Comparison of ENCODE assay signal across 8 cellular contexts in the genomic region with DNA sequence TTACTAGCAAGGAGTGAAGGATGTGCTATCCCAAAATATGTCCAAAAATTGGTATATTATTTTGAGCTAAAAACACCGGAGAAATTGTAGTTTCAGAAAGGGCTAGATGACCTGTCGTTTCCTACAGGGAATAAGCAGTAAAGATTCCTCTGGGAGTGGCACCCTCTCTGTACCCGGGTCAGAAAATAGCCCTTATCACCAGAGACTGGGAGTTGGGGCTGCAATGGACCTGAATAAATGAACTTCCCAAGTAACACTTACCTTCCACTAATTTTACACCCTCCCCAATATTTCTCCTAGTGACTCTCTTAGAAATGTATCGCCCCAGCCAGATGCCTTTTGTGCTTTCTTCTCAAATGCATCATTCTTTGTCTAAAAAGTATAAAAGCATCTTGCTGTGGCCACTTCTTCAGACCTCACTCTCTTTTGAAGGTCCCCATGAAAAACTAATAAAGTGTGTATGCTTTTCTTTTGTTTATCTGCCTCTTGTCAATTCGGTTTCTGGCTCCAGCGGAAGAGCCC. TPM values are rescaled to one million over a fixed set of nuclear protein-coding genes. Genes with fewer than 3 reads are reported as not detected.
DNase-seq lines count a peak whose midpoint lies in the region; ATAC-seq and TF ChIP-seq lines count a peak whose summit lies in the region.

No MANE protein-coding gene starts in this region.

- POLR2A ChIA-PET in IMR-90 (lab: Charles Lee; ENCODE audit: unreplicated experiment) = no interaction called here

- peak overlapping the region; percentile 62 for H3K4me2 ChIP-seq in IMR-90 (ENCODE audit: low read depth, low read length)

- no peak overlapping the region for H4K91ac ChIP-seq in IMR-90 (ENCODE audit: insufficient read depth, low read depth, low read length)

- H3K4me1 ChIP-seq in IMR-90 (ENCODE audit: control insufficient read depth, insufficient read depth, low read length) = peaks cover 12% of the 10 kb centered on the region
- peaks cover 9 to 17% of the 10 kb centered on the region in 2 donors for H3K4me1 ChIP-seq in muscle layer of duodenum (ENCODE audit: control insufficient read depth in 1 of 2, insufficient read depth in 2 of 2, low read length in 2 of 2)

- H2BK20ac ChIP-seq in IMR-90 (ENCODE audit: low read depth, low read length) = no peak overlapping the region

- TF ChIP-seq POLR2A in IMR-90 (IDR thresholded peaks at IDR 0.05; ENCODE audit: low read depth, low read length) = no peak

- H2BK5ac ChIP-seq in IMR-90 (ENCODE audit: low read depth, low read length, poor library complexity, severe bottlenecking) = no peak overlapping the region

- no peaks in the 10 kb centered on the region for H3K9me3 Mint-ChIP-seq in central memory CD8-positive, alpha-beta T cell

- H3K27me3 ChIP-seq in IMR-90 (ENCODE audit: control insufficient read depth, insufficient read depth, low read length) (no peaks in the 10 kb centered on the region), muscle layer of duodenum (ENCODE audit: low read depth, low read length) (no peaks in the 10 kb centered on the region)

- H2AFZ ChIP-seq in IMR-90 (replicated peaks; ENCODE audit: low read length, poor library complexity) = peak overlapping the region; percentile 95

- in situ Hi-C loops in IMR-90 (cut with MboI; ENCODE audit: low sequenced_read_pairs) = no loop called here

- peak overlapping the region; percentile 76 for H4K5ac ChIP-seq in IMR-90 (ENCODE audit: low read depth, low read length)

- peak overlapping the region; percentile 95 for H3K4me3 Mint-ChIP-seq in central memory CD8-positive, alpha-beta T cell

- 0 out of 3 replicates have a peak overlapping the region, but pooled peaks have one; percentile 12 for H2BK15ac ChIP-seq in IMR-90 (ENCODE audit: low read depth, low read length)

- H3K4ac ChIP-seq in IMR-90 (ENCODE audit: low read depth, low read length) = peak overlapping the region; percentile 90

- H3K4me3 ChIP-seq in AG10803 (ENCODE audit: low read length) = peak overlapping the region; percentile 86
- H3K4me3 ChIP-seq in IMR-90 (ENCODE audit: insufficient read depth, low read depth, low read length) = peak overlapping the region; percentile 73
- H3K4me3 ChIP-seq in muscle layer of duodenum (ENCODE audit: low read depth in 1 of 2, low read length in 2 of 2) = peak overlapping the region; percentile 83 to 98

- no peak for DNase-seq in AG10803 (ENCODE audit: low read depth)
- no peak for DNase-seq in IMR-90
- DNase-seq in central memory CD8-positive, alpha-beta T cell (ENCODE audit: low spot score in 2 of 2) = no peak
- DNase-seq in NCI-H524 treated with DMSO at 0.1 percent for 48 hours (lab: John Stamatoyannopoulos, UW) = no peak
- no peak for DNase-seq in EL
- DNase-seq in NCI-H1436 (lab: John Stamatoyannopoulos, UW) = no peak
- DNase-seq in NCI-H1694 treated with DMSO at 0.1 percent for 48 hours (lab: John Stamatoyannopoulos, UW) = no peak

- H3K27me3 Mint-ChIP-seq in central memory CD8-positive, alpha-beta T cell = no peaks in the 10 kb centered on the region

- H3K36me3 Mint-ChIP-seq in central memory CD8-positive, alpha-beta T cell (ENCODE audit: insufficient read depth) = peaks cover 34% of the 10 kb centered on the region

- H4K8ac ChIP-seq in IMR-90 (ENCODE audit: low read depth in 2 of 2, low read length in 2 of 2) = peak overlapping the region; percentile 77 to 84

- H2AK5ac ChIP-seq in IMR-90 (ENCODE audit: low read depth, low read length) = no peak overlapping the region

- H3K27ac Mint-ChIP-seq in central memory CD8-positive, alpha-beta T cell (ENCODE audit: low read depth) = peak overlapping the region; percentile 95

- WGBS in IMR-90 (ENCODE audit: extremely low coverage in 2 of 2, insufficient read length in 1 of 2), 2 experiments = no CpG with 5 or more reads among the region's 6 CpGs

- H3K23ac ChIP-seq in IMR-90 (ENCODE audit: low read depth, low read length) = no peak overlapping the region

- no peak overlapping the region for H2AK9ac ChIP-seq in IMR-90 (replicated peaks; ENCODE audit: low read depth, low read length, poor library complexity)

- intact Hi-C loops in IMR-90 (cut with micrococcal nuclease) = loop anchor here (5.0 kb wide), 1 partner anchor 85 kb away; a partner anchor contains a TSS

- H3K56ac ChIP-seq in IMR-90 (ENCODE audit: extremely low read depth, insufficient read depth, low read length) = no peak overlapping the region

- dilution Hi-C loops in IMR-90 (cut with HindIII; ENCODE audit: low sequenced_read_pairs, unreplicated experiment) = no loop called here

- CTCF ChIA-PET in IMR-90 (lab: Yijun Ruan, JAX) = no interaction called here

- H3K18ac ChIP-seq in IMR-90 (ENCODE audit: low read depth, low read length) = no peak overlapping the region

- no peak for ATAC-seq in IMR-90 (ENCODE audit: low read depth)
- no peak for ATAC-seq in central memory CD8-positive, alpha-beta T cell (replicated peaks; ENCODE audit: extremely low read depth, poor library complexity, severe bottlenecking)

- peaks cover 21 to 34% of the 10 kb centered on the region in 2 experiments for H3K79me1 ChIP-seq in IMR-90 (ENCODE audit: low read depth in 1 of 2, low read length in 2 of 2)

- no peak for TF ChIP-seq RAD21 in IMR-90 (IDR thresholded peaks at IDR 0.05; ENCODE audit: low read length)

- H3K4me1 Mint-ChIP-seq in central memory CD8-positive, alpha-beta T cell = peaks cover 50% of the 10 kb centered on the region

- H3K9me1 ChIP-seq in IMR-90 (ENCODE audit: insufficient read depth, low read length) = peaks cover 13% of the 10 kb centered on the region

- peaks cover 4% of the 10 kb centered on the region; the same call in 1 of the 2 replicates for H4K20me1 ChIP-seq in IMR-90 (ENCODE audit: insufficient read depth, low read length)

- peaks cover 2% of the 10 kb centered on the region; the same call in 1 of the 2 replicates for H3K36me3 ChIP-seq in IMR-90 (ENCODE audit: control insufficient read depth, insufficient read depth, low read length)
- H3K36me3 ChIP-seq in muscle layer of duodenum (ENCODE audit: control insufficient read depth in 1 of 2, insufficient read depth in 2 of 2, low read length in 2 of 2) = peaks cover 0 to 8% of the 10 kb centered on the region in 2 donors

- H3K9me3 ChIP-seq in IMR-90 (ENCODE audit: control insufficient read depth, insufficient read depth, low read length) (no peaks in the 10 kb centered on the region), muscle layer of duodenum (ENCODE audit: control insufficient read depth in 1 of 2, low read length in 2 of 2) (no peaks in the 10 kb centered on the region)

- no TSS peak for BruUV-seq in IMR-90 (replicated peaks; lab: Mats Ljungman, UMichigan)

- H2BK120ac ChIP-seq in IMR-90 (ENCODE audit: low read depth, low read length) = peak overlapping the region; percentile 93; the same call in 1 of the 2 replicates

- peak overlapping the region; percentile 88 for H3K14ac ChIP-seq in IMR-90 (replicated peaks; ENCODE audit: low read depth, low read length)

- H3K9ac ChIP-seq in IMR-90 (ENCODE audit: low read depth, low read length) = peak overlapping the region; percentile 66

- TF ChIP-seq CTCF in AG10803 (conservative IDR thresholded peaks at IDR 0.05; ENCODE audit: low read length) (no peak), IMR-90 (conservative IDR thresholded peaks at IDR 0.05; ENCODE audit: low read depth, low read length) (no peak)

- peak overlapping the region; percentile 74 for H3K27ac ChIP-seq in IMR-90 (ENCODE audit: insufficient read depth, low read length)
- peak overlapping the region; percentile 88 for H3K27ac ChIP-seq in muscle layer of duodenum (ENCODE audit: low read length)

TF ChIP-seq in IMR-90, 13 proteins besides CTCF, POLR2A, EP300 and RAD21:
- TF ChIP-seq RFX5 (IDR thresholded peaks at IDR 0.05; ENCODE audit: low read depth, low read length) (no peak), SMC3 (IDR thresholded peaks at IDR 0.05; ENCODE audit: low read depth, low read length) (no peak), MXI1 (IDR thresholded peaks at IDR 0.05; ENCODE audit: borderline replicate concordance, low read depth, low read length) (no peak), NFE2L2 (IDR thresholded peaks at IDR 0.05; ENCODE audit: low read depth, low read length) (no peak), RCOR1 (IDR thresholded peaks at IDR 0.05; ENCODE audit: insufficient replicate concordance, low read length) (no peak), FOS (IDR thresholded peaks at IDR 0.05; ENCODE audit: low read depth, low read length) (no peak), MAFK (IDR thresholded peaks at IDR 0.05; ENCODE audit: low read depth, low read length) (no peak), MAZ (IDR thresholded peaks at IDR 0.05; ENCODE audit: borderline replicate concordance, low read depth, low read length) (no peak), CEBPB (IDR thresholded peaks at IDR 0.05; ENCODE audit: low read depth, low read length) (no peak), CHD1 (IDR thresholded peaks at IDR 0.05; ENCODE audit: low read depth, low read length) (no peak), BHLHE40 (IDR thresholded peaks at IDR 0.05; ENCODE audit: low read depth, low read length) (no peak)
- TF ChIP-seq, protein P1, sequence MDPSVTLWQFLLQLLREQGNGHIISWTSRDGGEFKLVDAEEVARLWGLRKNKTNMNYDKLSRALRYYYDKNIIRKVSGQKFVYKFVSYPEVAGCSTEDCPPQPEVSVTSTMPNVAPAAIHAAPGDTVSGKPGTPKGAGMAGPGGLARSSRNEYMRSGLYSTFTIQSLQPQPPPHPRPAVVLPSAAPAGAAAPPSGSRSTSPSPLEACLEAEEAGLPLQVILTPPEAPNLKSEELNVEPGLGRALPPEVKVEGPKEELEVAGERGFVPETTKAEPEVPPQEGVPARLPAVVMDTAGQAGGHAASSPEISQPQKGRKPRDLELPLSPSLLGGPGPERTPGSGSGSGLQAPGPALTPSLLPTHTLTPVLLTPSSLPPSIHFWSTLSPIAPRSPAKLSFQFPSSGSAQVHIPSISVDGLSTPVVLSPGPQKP (IDR thresholded peaks at IDR 0.05; ENCODE audit: borderline replicate concordance, low read depth, low read length) = no peak
- TF ChIP-seq, protein P2, sequence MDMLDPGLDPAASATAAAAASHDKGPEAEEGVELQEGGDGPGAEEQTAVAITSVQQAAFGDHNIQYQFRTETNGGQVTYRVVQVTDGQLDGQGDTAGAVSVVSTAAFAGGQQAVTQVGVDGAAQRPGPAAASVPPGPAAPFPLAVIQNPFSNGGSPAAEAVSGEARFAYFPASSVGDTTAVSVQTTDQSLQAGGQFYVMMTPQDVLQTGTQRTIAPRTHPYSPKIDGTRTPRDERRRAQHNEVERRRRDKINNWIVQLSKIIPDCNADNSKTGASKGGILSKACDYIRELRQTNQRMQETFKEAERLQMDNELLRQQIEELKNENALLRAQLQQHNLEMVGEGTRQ (IDR thresholded peaks at IDR 0.05; ENCODE audit: low read depth, low read length) = no peak

RNA-seq across cellular contexts. Expression of a gene that starts 0.7 kb away (rescaled TPM):
- total RNA-seq in IMR-90 (2012; rRNA removed) = 13.9 and 14.2 TPM in 2 replicates
- polyA plus RNA-seq in IMR-90 (2012; rRNA removed) = 12.8 and 18.0 TPM in 2 replicates
- 8.6 and 10.1 TPM in 2 replicates for polyA plus RNA-seq in IMR-90 (2012; cell fraction: cytosol; rRNA removed)
- polyA plus RNA-seq in IMR-90 (2012; cell fraction: nucleus; rRNA removed; ENCODE audit: low replicate concordance) = 29.6 and 50.9 TPM in 2 replicates

RNA-seq across cellular contexts. Expression of a gene that starts 49.5 kb away (rescaled TPM):
- total RNA-seq in IMR-90 (2012; rRNA removed) = 38.9 and 61.4 TPM in 2 replicates
- 18.1 and 21.5 TPM in 2 replicates for polyA plus RNA-seq in IMR-90 (2012; rRNA removed)
- 4.7 and 14.1 TPM in 2 replicates for polyA plus RNA-seq in IMR-90 (2012; cell fraction: cytosol; rRNA removed)
- 36.7 and 41.9 TPM in 2 replicates for polyA plus RNA-seq in IMR-90 (2012; cell fraction: nucleus; rRNA removed; ENCODE audit: low replicate concordance)
